18 cellular contexts compared by ENCODE assay signal in genomic region chr11:46133119-46133518, GRCh38.
"Had no signal": no experiment of that assay in that cellular context is flagged by ENCODE, and none has a peak within 500 bp of the region (broad histone marks: within the 10 kb centered on the region; RNA-seq: fewer than 3 reads in every experiment).

No MANE protein-coding gene starts in this region.

- H3K4me1 ChIP-seq: psoas muscle, sigmoid colon, tibial artery, upper lobe of left lung, uterus had no signal

- H3K9me3 Mint-ChIP-seq: naive B cell, nephron had no signal

- H3K4me3 ChIP-seq: lung, psoas muscle, sigmoid colon, skin epidermis, tibial artery, upper lobe of left lung, uterus had no signal

- H3K27ac ChIP-seq: psoas muscle, sigmoid colon, skin epidermis, tibial artery, upper lobe of left lung, uterus had no signal

- H3K4me3 Mint-ChIP-seq: naive B cell, nephron had no signal

- H3K4me1 Mint-ChIP-seq: naive B cell, nephron had no signal

- ATAC-seq: esophagus mucosa, left lobe of liver, psoas muscle had no signal

- H3K27me3 ChIP-seq: sigmoid colon, upper lobe of left lung had no signal

- DNase-seq: cortex of kidney; effector memory CD4-positive, alpha-beta T cell; islet precursor cell; mesenchymal stem cell; midbrain; naive B cell; psoas muscle; sigmoid colon; stimulated activated CD4-positive, alpha-beta T cell treated with anti-CD3 and anti-CD28 coated beads, Interleukin-2, amount 100 ng/mL, for 24 hours; stimulated activated naive CD4-positive, alpha-beta T cell treated with Interleukin-2 at 50 U/mL for 16 hours; tibial artery; upper lobe of left lung; uterus had no signal

- H3K9me3 ChIP-seq: psoas muscle, sigmoid colon, tibial artery, upper lobe of left lung, uterus had no signal

- H3K27ac Mint-ChIP-seq: naive B cell, nephron had no signal

- H3K36me3 Mint-ChIP-seq: naive B cell had no signal

- H3K36me3 ChIP-seq: sigmoid colon, tibial artery, upper lobe of left lung, uterus had no signal
